Comparison of ENCODE assay signal across 1 cellular context in the genomic region with DNA sequence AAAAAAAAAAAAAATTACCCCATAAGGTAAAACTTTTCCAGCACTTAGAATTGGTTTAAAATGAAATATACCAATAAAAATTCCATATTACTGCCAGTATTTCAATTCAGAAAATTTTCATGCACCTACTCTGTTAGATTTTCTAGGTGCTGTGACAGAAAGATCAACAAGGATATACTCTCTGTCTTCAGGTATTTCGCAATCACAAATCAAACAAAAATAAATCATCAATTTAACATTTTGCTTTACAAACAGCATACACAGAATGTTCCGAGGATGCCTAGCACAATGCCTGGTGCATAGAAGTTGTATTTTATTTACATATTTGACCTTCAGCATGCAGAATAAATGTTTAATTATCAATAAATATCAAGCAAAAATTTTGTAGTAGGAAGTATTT.
TF ChIP-seq lines count a peak whose summit lies in the region.

No MANE protein-coding gene starts in this region.

TF ChIP-seq in K562, 482 proteins besides CTCF, POLR2A, EP300 and RAD21 (continued from another document):
- TF ChIP-seq, protein P1, sequence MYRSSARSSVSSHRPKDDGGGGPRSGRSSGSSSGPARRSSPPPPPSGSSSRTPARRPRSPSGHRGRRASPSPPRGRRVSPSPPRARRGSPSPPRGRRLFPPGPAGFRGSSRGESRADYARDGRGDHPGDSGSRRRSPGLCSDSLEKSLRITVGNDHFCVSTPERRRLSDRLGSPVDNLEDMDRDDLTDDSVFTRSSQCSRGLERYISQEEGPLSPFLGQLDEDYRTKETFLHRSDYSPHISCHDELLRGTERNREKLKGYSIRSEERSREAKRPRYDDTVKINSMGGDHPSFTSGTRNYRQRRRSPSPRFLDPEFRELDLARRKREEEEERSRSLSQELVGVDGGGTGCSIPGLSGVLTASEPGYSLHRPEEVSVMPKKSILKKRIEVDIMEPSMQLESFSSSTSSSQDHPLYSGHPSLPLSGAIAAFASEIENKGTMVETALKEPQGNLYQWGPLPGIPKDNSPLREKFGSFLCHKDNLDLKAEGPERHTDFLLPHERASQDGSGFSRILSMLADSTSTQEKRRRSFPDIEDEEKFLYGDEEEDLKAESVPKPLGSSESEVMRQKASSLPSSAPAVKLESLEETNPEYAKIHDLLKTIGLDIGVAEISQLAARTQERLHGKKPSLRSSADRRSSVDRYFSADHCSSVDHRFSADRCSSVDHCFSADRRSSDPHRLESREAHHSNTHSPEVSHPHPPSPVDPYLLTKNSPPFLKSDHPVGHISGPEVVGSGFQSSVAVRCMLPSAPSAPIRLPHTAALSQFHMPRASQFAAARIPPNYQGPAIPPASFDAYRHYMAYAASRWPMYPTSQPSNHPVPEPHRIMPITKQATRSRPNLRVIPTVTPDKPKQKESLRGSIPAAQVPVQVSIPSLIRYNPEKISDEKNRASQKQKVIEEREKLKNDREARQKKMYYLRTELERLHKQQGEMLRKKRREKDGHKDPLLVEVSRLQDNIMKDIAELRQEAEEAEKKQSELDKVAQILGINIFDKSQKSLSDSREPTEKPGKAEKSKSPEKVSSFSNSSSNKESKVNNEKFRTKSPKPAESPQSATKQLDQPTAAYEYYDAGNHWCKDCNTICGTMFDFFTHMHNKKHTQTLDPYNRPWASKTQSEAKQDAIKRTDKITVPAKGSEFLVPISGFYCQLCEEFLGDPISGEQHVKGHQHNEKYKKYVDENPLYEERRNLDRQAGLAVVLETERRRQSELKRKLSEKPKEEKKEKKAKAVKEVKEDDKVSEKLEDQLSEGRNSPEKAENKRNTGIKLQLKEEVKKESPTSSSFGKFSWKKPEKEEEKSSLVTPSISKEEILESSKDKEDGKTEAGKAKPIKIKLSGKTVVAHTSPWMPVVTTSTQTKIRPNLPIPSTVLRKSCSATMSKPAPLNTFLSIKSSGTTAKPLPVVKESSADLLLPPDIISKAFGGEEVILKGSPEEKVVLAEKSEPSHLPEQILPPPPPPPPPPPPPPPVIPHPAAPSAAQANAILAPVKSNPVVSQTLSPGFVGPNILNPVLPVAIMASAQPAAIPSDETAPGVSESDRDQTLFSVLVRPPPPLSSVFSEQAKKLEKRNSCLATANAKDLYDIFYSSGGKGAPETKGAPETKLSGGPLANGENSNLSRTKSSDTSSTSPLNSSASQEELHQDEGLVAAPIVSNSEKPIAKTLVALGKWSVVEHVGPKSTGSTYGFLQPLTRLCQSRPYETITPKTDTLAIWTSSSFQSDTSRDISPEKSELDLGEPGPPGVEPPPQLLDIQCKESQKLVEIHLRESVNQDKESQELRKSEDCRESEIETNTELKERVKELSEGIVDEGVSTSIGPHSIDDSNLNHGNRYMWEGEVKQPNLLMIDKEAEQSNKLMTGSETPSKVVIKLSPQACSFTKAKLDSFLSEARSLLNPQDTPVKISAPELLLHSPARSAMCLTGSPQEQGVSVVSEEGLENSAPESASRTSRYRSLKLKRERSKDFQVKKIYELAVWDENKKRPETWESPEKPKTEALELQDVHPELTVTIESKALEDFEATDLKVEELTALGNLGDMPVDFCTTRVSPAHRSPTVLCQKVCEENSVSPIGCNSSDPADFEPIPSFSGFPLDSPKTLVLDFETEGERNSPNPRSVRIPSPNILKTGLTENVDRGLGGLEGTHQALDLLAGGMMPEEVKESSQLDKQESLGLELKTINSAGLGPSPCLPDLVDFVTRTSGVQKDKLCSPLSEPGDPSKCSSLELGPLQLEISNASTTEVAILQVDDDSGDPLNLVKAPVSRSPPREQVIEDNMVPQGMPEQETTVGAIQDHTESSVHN (IDR thresholded peaks at IDR 0.05; ENCODE audit: borderline replicate concordance in 1 of 2, low read depth in 1 of 2): no peak
- peak; percentile 97 for TF ChIP-seq CEBPB (tag; IDR thresholded peaks at IDR 0.05)
